Comparison of ENCODE assay signal across 32 cellular contexts in the genomic region with DNA sequence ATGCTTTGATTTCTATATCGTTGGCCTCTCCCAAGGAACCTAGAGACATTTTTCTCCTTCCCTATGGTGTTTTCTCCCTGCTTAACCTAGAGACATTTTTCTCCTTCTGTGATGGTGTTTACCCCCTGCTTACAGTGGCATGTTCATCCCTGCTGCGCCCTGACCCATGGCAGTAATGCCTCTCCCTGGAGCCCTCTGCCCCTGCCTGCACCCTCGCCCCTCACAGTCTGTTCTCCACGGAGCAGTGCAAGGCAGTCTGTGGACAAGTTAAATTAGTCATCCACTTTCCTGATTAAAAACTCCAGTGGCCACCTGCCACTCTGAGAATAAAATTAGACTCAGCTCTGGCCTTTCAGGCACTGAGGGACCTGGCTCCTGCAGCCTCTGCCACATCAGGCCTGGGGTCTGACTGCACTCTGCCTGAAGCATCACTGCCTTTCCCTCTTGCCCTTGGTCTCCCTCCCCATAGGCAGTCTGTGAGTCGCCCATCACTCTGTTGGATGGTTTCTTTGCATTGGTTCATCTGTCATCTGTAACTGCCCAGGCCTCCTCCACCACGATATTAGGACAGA. TPM values are rescaled to one million over a fixed set of nuclear protein-coding genes. Genes with fewer than 3 reads are reported as not detected.
DNase-seq lines count a peak whose midpoint lies in the region; ATAC-seq, FAIRE-seq and TF ChIP-seq lines count a peak whose summit lies in the region.
"Had no signal": no experiment of that assay in that cellular context is flagged by ENCODE, and none has a peak within 500 bp of the region (broad histone marks: within the 10 kb centered on the region; RNA-seq: fewer than 3 reads in every experiment).

No MANE protein-coding gene starts in this region.

- 69% methylated on average over 6 of the region's 6 CpGs for WGBS in SK-N-SH (ENCODE audit: low lambda C conversion rate)
- no CpG with 5 or more reads among the region's 6 CpGs for WGBS in mesendoderm (ENCODE audit: extremely low coverage, insufficient coverage, low lambda C conversion rate)

- no peak overlapping the region for H2BK5ac ChIP-seq in mesendoderm (ENCODE audit: low read length)

- no peak overlapping the region for H3K27ac Mint-ChIP-seq in astrocyte (ENCODE audit: unreplicated experiment)
- H3K27ac Mint-ChIP-seq: CD8-positive, alpha-beta memory T cell; IgD-negative memory B cell had no signal

- no peak overlapping the region for H4K5ac ChIP-seq in mesendoderm (ENCODE audit: low read length)

- peaks cover 10% of the 10 kb centered on the region for H3K4me1 Mint-ChIP-seq in astrocyte (ENCODE audit: low read depth, unreplicated experiment)

- H3K9me3 Mint-ChIP-seq in astrocyte (ENCODE audit: unreplicated experiment): peaks cover 2% of the 10 kb centered on the region
- H3K9me3 Mint-ChIP-seq: CD8-positive, alpha-beta memory T cell had no signal

- H3K27me3 Mint-ChIP-seq in astrocyte (ENCODE audit: low read depth, unreplicated experiment): peaks cover 24% of the 10 kb centered on the region

- H3K4me3 ChIP-seq in SK-N-SH (ENCODE audit: low read depth in 2 of 2, low read length in 1 of 2) (no peak overlapping the region), astrocyte (ENCODE audit: insufficient read depth, low read depth, low read length) (no peak overlapping the region), mesendoderm (ENCODE audit: low read length) (no peak overlapping the region), uterus (no peak overlapping the region)
- H3K4me3 ChIP-seq: GM12878, PC-9, SJSA1 had no signal

- no peak for TF ChIP-seq CTCF in SK-N-SH (IDR thresholded peaks at IDR 0.05)
- no peak for TF ChIP-seq CTCF in astrocyte (IDR thresholded peaks at IDR 0.05; ENCODE audit: insufficient read depth, low read depth, low read length)
- no peak for TF ChIP-seq CTCF in RWPE1 (conservative IDR thresholded peaks at IDR 0.05; ENCODE audit: low read depth)
- TF ChIP-seq CTCF in uterus (IDR thresholded peaks at IDR 0.05): no peak

- DNase-seq in SK-N-SH (peak; percentile 42), astrocyte (ENCODE audit: low read depth) (peak; percentile 14), mesendoderm (no peak), sciatic nerve (ENCODE audit: low spot score) (peak; percentile 14), RWPE1 (ENCODE audit: low spot score) (no peak), NCI-H1092 (lab: John Stamatoyannopoulos, UW) (no peak), uterus (no peak), NCI-H2171 (lab: John Stamatoyannopoulos, UW) (no peak)
- DNase-seq: CD8-positive, alpha-beta memory T cell; DMS 273 treated with DMSO at 0.1 percent for 48 hours; DMS79; EL; GDM1; NCI-H1048; NCI-H1417 treated with DMSO at 0.1 percent for 48 hours; NCI-H1694 treated with DMSO at 0.1 percent for 48 hours; NCI-H2081 treated with DMSO at 0.1 percent for 48 hours; NCI-H345; NCI-H510A treated with DMSO at 0.1 percent for 48 hours; NCI-H748 treated with DMSO at 0.1 percent for 48 hours; PC-9; Right ventricle myocardium superior had no signal

- H3K4me3 Mint-ChIP-seq in astrocyte (ENCODE audit: unreplicated experiment): no peak overlapping the region
- H3K4me3 Mint-ChIP-seq: CD8-positive, alpha-beta memory T cell; IgD-negative memory B cell had no signal

- no peak overlapping the region for H3K4ac ChIP-seq in mesendoderm (ENCODE audit: low read depth, low read length)

- peak overlapping the region; percentile 19 for H3K56ac ChIP-seq in mesendoderm (ENCODE audit: low read length)

- no peak overlapping the region for H2AK5ac ChIP-seq in mesendoderm (ENCODE audit: low read length)

- H4K8ac ChIP-seq in mesendoderm (ENCODE audit: low read depth, low read length): no peak overlapping the region

- no peak for TF ChIP-seq RAD21 in SK-N-SH (IDR thresholded peaks at IDR 0.05; ENCODE audit: low read length)

- CTCF ChIA-PET in SK-N-SH (lab: Yijun Ruan, JAX) (interaction anchor here (0.9 to 1.7 kb wide), 6 partner anchors 20 to 68 kb away, joined by 3 to 6 read pairs (median 3); a partner anchor contains a TSS), RWPE1 (lab: Yijun Ruan, JAX) (interaction anchor here (0.6 kb wide), 1 partner anchor 524 kb away, joined by 4 read pairs; no protein-coding TSS in a partner anchor)

- H2BK15ac ChIP-seq in mesendoderm (replicated peaks; ENCODE audit: low read depth): no peak overlapping the region

- intact Hi-C loops in sciatic nerve (cut with DNase I): no loop called here
- intact Hi-C loops in uterus (cut with DNase I; ENCODE audit: low total_unique reads): no loop called here

- H3K18ac ChIP-seq in mesendoderm (ENCODE audit: low read length): no peak overlapping the region

- no peak for TF ChIP-seq EP300 in SK-N-SH (IDR thresholded peaks at IDR 0.05; ENCODE audit: borderline replicate concordance in 1 of 2, low read depth in 1 of 2, low read length in 1 of 2)

- H3K79me1 ChIP-seq in mesendoderm (ENCODE audit: low read length): no peaks in the 10 kb centered on the region

- POLR2A ChIA-PET in SK-N-SH (lab: Yijun Ruan, JAX) (interaction anchor here (0.6 kb wide), 2 partner anchors 9 to 1290 kb away, joined by 3 read pairs; no protein-coding TSS in a partner anchor), RWPE1 (lab: Yijun Ruan, JAX; ENCODE audit: low non-redundant PET) (no interaction called here)

- peaks cover 3% of the 10 kb centered on the region for H3K36me3 Mint-ChIP-seq in astrocyte (ENCODE audit: low read depth, unreplicated experiment)
- H3K36me3 Mint-ChIP-seq: CD8-positive, alpha-beta memory T cell had no signal

- H3K9me3 ChIP-seq in SK-N-SH: no peaks in the 10 kb centered on the region
- H3K9me3 ChIP-seq in astrocyte (ENCODE audit: insufficient read depth, low read depth, low read length): no peaks in the 10 kb centered on the region
- no peaks in the 10 kb centered on the region for H3K9me3 ChIP-seq in uterus
- H3K9me3 ChIP-seq: SJSA1 had no signal

- no peaks in the 10 kb centered on the region for H3F3A ChIP-seq in SK-N-SH (replicated peaks; ENCODE audit: insufficient read depth)

- H4K20me1 ChIP-seq in SK-N-SH (ENCODE audit: insufficient read depth) (no peaks in the 10 kb centered on the region), astrocyte (ENCODE audit: insufficient read depth, low read length) (no peaks in the 10 kb centered on the region)

- no peak for ATAC-seq in sciatic nerve
- ATAC-seq: GM12878, HCT116 had no signal

- H3K36me3 ChIP-seq in SK-N-SH (replicated peaks in 1 of 2; ENCODE audit: control insufficient read depth in 1 of 2, insufficient read depth in 2 of 2, low read length in 1 of 2) (no peaks in the 10 kb centered on the region), astrocyte (ENCODE audit: insufficient read depth, low read length) (no peaks in the 10 kb centered on the region), mesendoderm (ENCODE audit: control insufficient read depth, insufficient read depth, low read length) (no peaks in the 10 kb centered on the region), uterus (no peaks in the 10 kb centered on the region)
- H3K36me3 ChIP-seq: SJSA1 had no signal

- FAIRE-seq in astrocyte (lab: Jason Lieb, UNC): no peak
- FAIRE-seq: GM12878 had no signal

- H3K9ac ChIP-seq in SK-N-SH: no peak overlapping the region
- no peak overlapping the region for H3K9ac ChIP-seq in astrocyte (ENCODE audit: low read length)
- H3K9ac ChIP-seq in mesendoderm (ENCODE audit: low read length): no peak overlapping the region
- H3K9ac ChIP-seq: KMS-11 had no signal

- peaks cover 0 to 12% of the 10 kb centered on the region in 2 experiments; a peak in 1 of 4 replicates for H3K4me1 ChIP-seq in SK-N-SH (ENCODE audit: control insufficient read depth in 1 of 2, insufficient read depth in 2 of 2, low read depth in 1 of 2, low read length in 1 of 2)
- H3K4me1 ChIP-seq in astrocyte (ENCODE audit: insufficient read depth, low read length): peaks cover 4% of the 10 kb centered on the region
- peaks cover 2% of the 10 kb centered on the region for H3K4me1 ChIP-seq in mesendoderm (ENCODE audit: control insufficient read depth, low read depth, low read length)
- H3K4me1 ChIP-seq in uterus: no peaks in the 10 kb centered on the region
- H3K4me1 ChIP-seq: SJSA1 had no signal

- no peaks in the 10 kb centered on the region for H3K27me3 ChIP-seq in SK-N-SH (ENCODE audit: insufficient read depth)
- peaks cover 11% of the 10 kb centered on the region for H3K27me3 ChIP-seq in astrocyte (ENCODE audit: insufficient read depth, low read length)
- no peaks in the 10 kb centered on the region for H3K27me3 ChIP-seq in mesendoderm (ENCODE audit: insufficient read depth, low read length, poor library complexity)
- no peaks in the 10 kb centered on the region for H3K27me3 ChIP-seq in uterus
- H3K27me3 ChIP-seq: SJSA1 had no signal

- H3K4me2 ChIP-seq in SK-N-SH (no peak overlapping the region), astrocyte (ENCODE audit: low read length) (no peak overlapping the region), mesendoderm (ENCODE audit: low read length) (no peak overlapping the region)
- H3K4me2 ChIP-seq: KMS-11, PC-9 had no signal

- no peaks in the 10 kb centered on the region for H3K79me2 ChIP-seq in SK-N-SH (ENCODE audit: insufficient read depth)
- H3K79me2 ChIP-seq in astrocyte (ENCODE audit: insufficient read depth, low read length): no peaks in the 10 kb centered on the region
- H3K79me2 ChIP-seq in mesendoderm (ENCODE audit: control insufficient read depth, insufficient read depth, low read length): no peaks in the 10 kb centered on the region

- TF ChIP-seq POLR2A in uterus (IDR thresholded peaks at IDR 0.05): no peak

- H3K27ac ChIP-seq in SK-N-SH (ENCODE audit: low read depth in 2 of 2, low read length in 1 of 2) (peak overlapping the region in 1 of 2 experiments; percentile 88; a peak in 2 of 4 replicates), astrocyte (ENCODE audit: low read depth, low read length) (no peak overlapping the region), mesendoderm (ENCODE audit: low read depth, low read length) (no peak overlapping the region), RWPE1 (no peak overlapping the region), uterus (no peak overlapping the region)
- H3K27ac ChIP-seq: C4-2B, HL-60, KMS-11, PC-9, SJSA1 had no signal

- H2AFZ ChIP-seq in SK-N-SH (ENCODE audit: low read depth) (no peak overlapping the region), astrocyte (ENCODE audit: low read depth, low read length) (no peak overlapping the region)
- H2AFZ ChIP-seq: PC-9 had no signal

- no peak overlapping the region for H3K23ac ChIP-seq in mesendoderm (ENCODE audit: low read length)

- H3K9me2 ChIP-seq in SK-N-SH: no peaks in the 10 kb centered on the region

- no peak overlapping the region for H2BK120ac ChIP-seq in mesendoderm (ENCODE audit: low read depth, low read length)

RNA-seq across cellular contexts. Expression of a gene that starts 53.6 kb away (rescaled TPM):
- polyA plus RNA-seq in SK-N-SH (2012; rRNA removed): 2.2 and 2.7 TPM in 2 replicates
- polyA plus RNA-seq in SK-N-SH (2012; cell fraction: cytosol; rRNA removed): 2.2 and 2.9 TPM in 2 replicates
- 3.4 and 4.5 TPM in 2 replicates for polyA plus RNA-seq in SK-N-SH (2012; cell fraction: nucleus; rRNA removed)
- 6.7 and 8.5 TPM in 2 replicates for total RNA-seq in astrocyte
- 1.2 TPM for polyA plus RNA-seq in mesendoderm (2013, experiment 1 of 2)
- 1.2 TPM for polyA plus RNA-seq in mesendoderm (2013, experiment 2 of 2)
- total RNA-seq in sciatic nerve: 14.8 TPM
- 1 to 10 TPM in 3 of 4 donors, not detected in 1; 1.0 to 9.4 (median 6.0) TPM for total RNA-seq in uterus

RNA-seq across cellular contexts. Expression of a gene that starts 53.7 kb away (rescaled TPM):
- 7.5 and 9.8 TPM in 2 replicates for polyA plus RNA-seq in SK-N-SH (2012; rRNA removed)
- 9.9 and 12.4 TPM in 2 replicates for polyA plus RNA-seq in SK-N-SH (2012; cell fraction: cytosol; rRNA removed)
- 11.4 and 12.0 TPM in 2 replicates for polyA plus RNA-seq in SK-N-SH (2012; cell fraction: nucleus; rRNA removed)
- total RNA-seq in astrocyte (28.3 and 35.3 TPM in 2 replicates), sciatic nerve (20.0 TPM), uterus (10 to 100 TPM in 3 of 4 donors, 1 to 10 TPM in 1; 2.0 to 22.5 (median 13.0) TPM)
- polyA plus RNA-seq in mesendoderm (2013, experiment 1 of 2): 61.2 TPM
- 60.6 TPM for polyA plus RNA-seq in mesendoderm (2013, experiment 2 of 2)

RNA-seq across cellular contexts. Expression of a gene that starts 57.4 kb away (rescaled TPM):
- not detected in 2 replicates for polyA plus RNA-seq in SK-N-SH (2012; rRNA removed)
- polyA plus RNA-seq in SK-N-SH (2012; cell fraction: cytosol; rRNA removed): not detected in 2 replicates
- not detected in 2 replicates for polyA plus RNA-seq in SK-N-SH (2012; cell fraction: nucleus; rRNA removed)
- total RNA-seq in astrocyte: not detected in 2 replicates
- polyA plus RNA-seq in mesendoderm (2013, experiment 1 of 2): not detected
- not detected for polyA plus RNA-seq in mesendoderm (2013, experiment 2 of 2)
- total RNA-seq in sciatic nerve: not detected
- not detected for total RNA-seq in uterus
- total RNA-seq: A673; CD8-positive, alpha-beta memory T cell; GM12878; H4; PC-9; Right ventricle myocardium superior; RPMI7951; SJSA1 had no signal
- polyA plus RNA-seq: CD8-positive, alpha-beta memory T cell; GM12878; IgD-negative memory B cell had no signal

RNA-seq across cellular contexts. Expression of a gene that starts 57.6 kb away (rescaled TPM):
- polyA plus RNA-seq in SK-N-SH (2012; rRNA removed): 11.3 and 13.1 TPM in 2 replicates
- polyA plus RNA-seq in SK-N-SH (2012; cell fraction: cytosol; rRNA removed): 7.8 and 9.4 TPM in 2 replicates
- polyA plus RNA-seq in SK-N-SH (2012; cell fraction: nucleus; rRNA removed): 35.2 and 36.2 TPM in 2 replicates
- total RNA-seq in astrocyte (62.8 and 65.2 TPM in 2 replicates), sciatic nerve (67.8 TPM), uterus (10 to 100 TPM; 10.9 to 81.4 (median 49.8) TPM)
- polyA plus RNA-seq in mesendoderm (2013, experiment 1 of 2): 24.0 TPM
- 23.6 TPM for polyA plus RNA-seq in mesendoderm (2013, experiment 2 of 2)

Comparison
In these comparisons a context has a peak if more than half of its experiments do, and no peak if none do; other contexts are left out.
1. DNase-seq: peak in SK-N-SH (single experiment), astrocyte (single experiment) and sciatic nerve (single experiment); none in mesendoderm (single experiment), RWPE1 (single experiment), NCI-H1092 (single experiment), uterus (0 of 2) and NCI-H2171 (single experiment).